1 cellular context compared by ENCODE assay signal in the genomic region with DNA sequence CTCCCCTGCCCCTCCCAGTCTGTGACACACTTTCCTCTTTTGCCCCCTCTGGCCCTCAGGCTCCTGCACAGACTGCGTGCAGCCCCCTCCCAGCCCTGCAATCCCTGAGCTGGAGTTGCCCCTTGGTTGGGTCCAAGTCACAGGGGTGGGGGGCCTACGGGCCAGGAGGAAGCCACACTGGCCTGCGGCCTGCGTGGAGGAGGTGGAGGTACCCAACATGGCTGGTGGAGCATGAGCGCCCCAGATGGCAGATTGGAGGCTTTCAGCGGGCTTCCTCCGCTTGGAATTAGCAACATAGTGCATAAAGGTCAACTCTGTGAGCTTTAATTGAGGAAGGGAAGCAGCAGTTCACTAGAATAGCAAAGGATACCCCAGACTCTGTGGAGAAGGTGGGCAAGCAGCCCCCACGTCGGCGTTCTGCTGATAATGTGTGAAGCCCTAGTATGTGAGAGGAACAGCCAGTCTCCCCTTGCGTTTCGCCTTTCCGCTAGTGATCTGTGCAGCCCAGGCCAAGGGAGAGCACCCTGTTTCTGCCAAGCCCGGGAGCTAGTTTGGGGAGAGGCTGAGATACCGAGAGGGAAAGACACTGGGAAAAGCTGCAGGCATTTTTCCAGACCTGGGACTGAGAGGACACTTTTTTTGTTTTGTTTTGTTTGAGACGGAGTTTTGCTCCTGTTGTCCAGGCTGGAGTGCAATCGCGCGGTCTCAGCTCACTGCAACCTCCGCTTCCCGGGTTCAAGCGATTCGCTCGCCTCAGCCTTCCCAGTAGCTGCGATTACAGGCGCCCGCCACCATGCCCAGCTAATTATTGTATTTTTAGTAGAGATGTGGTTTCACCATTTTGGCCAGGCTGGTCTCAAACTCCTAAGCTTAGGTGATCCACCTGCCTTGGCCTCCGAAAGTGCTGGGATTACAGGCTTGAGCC.
TF ChIP-seq lines count a peak whose summit lies in the region.

No MANE protein-coding gene starts in this region.

TF ChIP-seq in WTC11, 78 proteins besides CTCF, POLR2A, EP300 and RAD21 (continued from another document):
- TF ChIP-seq E2F1 (CRISPR knock-in tag; IDR thresholded peaks at IDR 0.05) (no peak), ZNF263 (CRISPR knock-in tag; IDR thresholded peaks at IDR 0.05; ENCODE audit: low read depth) (no peak), PRRX2 (CRISPR knock-in tag; IDR thresholded peaks at IDR 0.05) (no peak), MLX (CRISPR knock-in tag; IDR thresholded peaks at IDR 0.05) (no peak), JUN (CRISPR knock-in tag; IDR thresholded peaks at IDR 0.05) (no peak), FOXK1 (CRISPR knock-in tag; IDR thresholded peaks at IDR 0.05) (no peak), ZSCAN18 (CRISPR knock-in tag; IDR thresholded peaks at IDR 0.05) (no peak), CREM (CRISPR knock-in tag; IDR thresholded peaks at IDR 0.05) (no peak), ZNF317 (CRISPR knock-in tag; IDR thresholded peaks at IDR 0.05; ENCODE audit: borderline replicate concordance, low read depth) (no peak), EMX1 (CRISPR knock-in tag; IDR thresholded peaks at IDR 0.05) (no peak), ZNF423 (CRISPR knock-in tag; IDR thresholded peaks at IDR 0.05) (no peak)
- TF ChIP-seq, protein P1, sequence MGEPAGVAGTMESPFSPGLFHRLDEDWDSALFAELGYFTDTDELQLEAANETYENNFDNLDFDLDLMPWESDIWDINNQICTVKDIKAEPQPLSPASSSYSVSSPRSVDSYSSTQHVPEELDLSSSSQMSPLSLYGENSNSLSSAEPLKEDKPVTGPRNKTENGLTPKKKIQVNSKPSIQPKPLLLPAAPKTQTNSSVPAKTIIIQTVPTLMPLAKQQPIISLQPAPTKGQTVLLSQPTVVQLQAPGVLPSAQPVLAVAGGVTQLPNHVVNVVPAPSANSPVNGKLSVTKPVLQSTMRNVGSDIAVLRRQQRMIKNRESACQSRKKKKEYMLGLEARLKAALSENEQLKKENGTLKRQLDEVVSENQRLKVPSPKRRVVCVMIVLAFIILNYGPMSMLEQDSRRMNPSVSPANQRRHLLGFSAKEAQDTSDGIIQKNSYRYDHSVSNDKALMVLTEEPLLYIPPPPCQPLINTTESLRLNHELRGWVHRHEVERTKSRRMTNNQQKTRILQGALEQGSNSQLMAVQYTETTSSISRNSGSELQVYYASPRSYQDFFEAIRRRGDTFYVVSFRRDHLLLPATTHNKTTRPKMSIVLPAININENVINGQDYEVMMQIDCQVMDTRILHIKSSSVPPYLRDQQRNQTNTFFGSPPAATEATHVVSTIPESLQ (CRISPR knock-in tag; IDR thresholded peaks at IDR 0.05), result no peak
- TF ChIP-seq, protein P2, sequence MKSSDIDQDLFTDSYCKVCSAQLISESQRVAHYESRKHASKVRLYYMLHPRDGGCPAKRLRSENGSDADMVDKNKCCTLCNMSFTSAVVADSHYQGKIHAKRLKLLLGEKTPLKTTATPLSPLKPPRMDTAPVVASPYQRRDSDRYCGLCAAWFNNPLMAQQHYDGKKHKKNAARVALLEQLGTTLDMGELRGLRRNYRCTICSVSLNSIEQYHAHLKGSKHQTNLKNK (CRISPR knock-in tag; IDR thresholded peaks at IDR 0.05), result no peak
